9 cellular contexts compared by ENCODE assay signal in genomic region chr3:69761896-69762789, GRCh38. TPM values are rescaled to one million over a fixed set of nuclear protein-coding genes. Genes with fewer than 3 reads are reported as not detected.
DNase-seq lines count a peak whose midpoint lies in the region; ATAC-seq, FAIRE-seq and TF ChIP-seq lines count a peak whose summit lies in the region.
"Had no signal": no experiment of that assay in that cellular context is flagged by ENCODE, and none has a peak within 500 bp of the region (broad histone marks: within the 10 kb centered on the region; RNA-seq: fewer than 3 reads in every experiment).

No MANE protein-coding gene starts in this region.

- H3K4me3 Mint-ChIP-seq in activated naive CD4-positive, alpha-beta T cell treated with anti-CD3 and anti-CD28 coated beads for 36 hours: no peak overlapping the region

- no peak overlapping the region for H2AK5ac ChIP-seq in trophoblast cell (ENCODE audit: low read length)

- H3K36me3 Mint-ChIP-seq in activated naive CD4-positive, alpha-beta T cell treated with anti-CD3 and anti-CD28 coated beads for 36 hours (ENCODE audit: low read depth): no peaks in the 10 kb centered on the region

- H3K23ac ChIP-seq in trophoblast cell (ENCODE audit: low read length): no peak overlapping the region

- TF ChIP-seq RAD21 in K562 (CRISPR knock-in tag; conservative IDR thresholded peaks at IDR 0.05 in 1 of 2, IDR thresholded peaks at IDR 0.05 in 1 of 2): no peak

- no peak overlapping the region for H4K12ac ChIP-seq in trophoblast cell (ENCODE audit: low read depth, low read length)

- POLR2A ChIA-PET in K562 (lab: Yijun Ruan, JAX): interaction anchor here (1.8 kb wide), 1 partner anchor 9 kb away, joined by 12 read pairs; no protein-coding TSS in a partner anchor

- H3K27ac ChIP-seq in K562 (ENCODE audit: extremely low read depth, low read depth, low read length): no peak overlapping the region
- H3K27ac ChIP-seq in trophoblast cell (ENCODE audit: low read depth, low read length): peak overlapping the region; percentile 49

- no peaks in the 10 kb centered on the region; the same call in 1 of the 2 replicates for H4K20me1 ChIP-seq in K562 (replicated peaks; ENCODE audit: control insufficient read depth, insufficient read depth, low read length)

- H3K14ac ChIP-seq in trophoblast cell (ENCODE audit: low read length): no peak overlapping the region

- H3K4me2 ChIP-seq in K562 (ENCODE audit: insufficient read depth, low read length): no peak overlapping the region; the same call in 1 of the 2 replicates
- no peak overlapping the region for H3K4me2 ChIP-seq in trophoblast cell (ENCODE audit: low read length)

- no peaks in the 10 kb centered on the region for H3K9me1 ChIP-seq in K562 (ENCODE audit: control insufficient read depth, insufficient read depth, low read length)

- in situ Hi-C loops in K562 (cut with MboI): no loop called here

- BruUV-seq in K562 (replicated peaks; lab: Mats Ljungman, UMichigan): no TSS peak

- intact Hi-C loops in K562 (cut with micrococcal nuclease): no loop called here
- intact Hi-C loops in activated naive CD4-positive, alpha-beta T cell treated with anti-CD3 and anti-CD28 coated beads for 36 hours (cut with micrococcal nuclease): no loop called here

- peaks cover 8 to 46% of the 10 kb centered on the region in 2 experiments for H3K4me1 ChIP-seq in K562 (replicated peaks in 1 of 2; ENCODE audit: control insufficient read depth in 2 of 2, insufficient read depth in 2 of 2, low read length in 2 of 2)
- H3K4me1 ChIP-seq in trophoblast cell (ENCODE audit: control insufficient read depth in 1 of 2, insufficient read depth in 2 of 2, low read length in 2 of 2): peaks cover 2% of the 10 kb centered on the region in 2 experiments

- peak; percentile 77 for FAIRE-seq in K562 (lab: Jason Lieb, UNC)

- H2BK120ac ChIP-seq in trophoblast cell (ENCODE audit: insufficient read depth, low read length, poor library complexity): no peak overlapping the region

- no peak for TF ChIP-seq CTCF in K562 (IDR thresholded peaks at IDR 0.05 in 2 of 3, conservative IDR thresholded peaks at IDR 0.05 in 1 of 3; ENCODE audit: insufficient read depth in 2 of 3, low read depth in 1 of 3, low read length in 3 of 3)

- no peak for TF ChIP-seq EP300 in K562 (IDR thresholded peaks at IDR 0.05; ENCODE audit: low read length)

- DNase-seq in K562 (ENCODE audit: extremely low read depth in 1 of 4, low spot score in 3 of 4) (no peak), trophoblast cell (peak; percentile 56 to 79), HT-29 (ENCODE audit: low spot score) (no peak), H4 (ENCODE audit: low spot score) (no peak)
- no peak for DNase-seq in activated naive CD4-positive, alpha-beta T cell treated with anti-CD3 and anti-CD28 coated beads for 36 hours
- DNase-seq: dorsolateral prefrontal cortex had no signal

- no peaks in the 10 kb centered on the region for H3K9me3 ChIP-seq in K562 (replicated peaks; ENCODE audit: control insufficient read depth, insufficient read depth, low read depth, low read length)
- H3K9me3 ChIP-seq in trophoblast cell (ENCODE audit: insufficient read depth, low read depth, low read length): no peaks in the 10 kb centered on the region

- H2BK5ac ChIP-seq in trophoblast cell (ENCODE audit: low read depth, low read length, poor library complexity): no peak overlapping the region

- no peak overlapping the region for H3K27ac Mint-ChIP-seq in activated naive CD4-positive, alpha-beta T cell treated with anti-CD3 and anti-CD28 coated beads for 36 hours

- no peak overlapping the region for H4K91ac ChIP-seq in trophoblast cell (ENCODE audit: low read depth, low read length)

- peaks cover 83% of the 10 kb centered on the region for H3K79me2 ChIP-seq in K562 (ENCODE audit: control insufficient read depth, insufficient read depth, low read length)
- H3K79me2 ChIP-seq in trophoblast cell (ENCODE audit: control insufficient read depth, insufficient read depth, low read length, poor library complexity): no peaks in the 10 kb centered on the region

- no peaks in the 10 kb centered on the region for H3K27me3 ChIP-seq in K562 (ENCODE audit: control insufficient read depth in 2 of 2, insufficient read depth in 2 of 2, low read length in 2 of 2)
- H3K27me3 ChIP-seq in trophoblast cell (ENCODE audit: insufficient read depth, low read length): no peaks in the 10 kb centered on the region
- H3K27me3 ChIP-seq: dorsolateral prefrontal cortex had no signal

- H2AFZ ChIP-seq in K562 (ENCODE audit: low read depth, low read length) (no peak overlapping the region), trophoblast cell (ENCODE audit: insufficient read depth, low read length, poor library complexity) (no peak overlapping the region)

- ATAC-seq in GM18502 (IDR thresholded peaks at IDR 0.05; ENCODE audit: poor library complexity, unreplicated experiment): peak; percentile 82
- peak; percentile 60 for ATAC-seq in HG03045 (IDR thresholded peaks at IDR 0.05; ENCODE audit: unreplicated experiment)
- 0 out of 3 replicates have a peak, but pooled peaks have one; percentile 26 for ATAC-seq in K562
- ATAC-seq in HG03571 (IDR thresholded peaks at IDR 0.05; ENCODE audit: unreplicated experiment): no peak

- H3K27me3 Mint-ChIP-seq in activated naive CD4-positive, alpha-beta T cell treated with anti-CD3 and anti-CD28 coated beads for 36 hours (ENCODE audit: low read depth): peaks cover 3% of the 10 kb centered on the region

- CTCF ChIA-PET in K562 (lab: Yijun Ruan, JAX; ENCODE audit: low intra/inter-chr PET ratio): no interaction called here
- CTCF ChIA-PET in activated naive CD4-positive, alpha-beta T cell treated with anti-CD3 and anti-CD28 coated beads for 36 hours (lab: Charles Lee): no interaction called here

- no peak overlapping the region for H3K9ac ChIP-seq in K562 (ENCODE audit: insufficient read depth in 1 of 2, low read depth in 2 of 2, low read length in 2 of 2)
- H3K9ac ChIP-seq in trophoblast cell (ENCODE audit: low read length): no peak overlapping the region

- no peak overlapping the region for H2BK12ac ChIP-seq in trophoblast cell (ENCODE audit: low read length)

- H3K4ac ChIP-seq in trophoblast cell (ENCODE audit: low read depth, low read length): no peak overlapping the region

- no peak overlapping the region for H3K4me3 ChIP-seq in K562
- no peak overlapping the region for H3K4me3 ChIP-seq in trophoblast cell (ENCODE audit: low read depth, low read length)
- H3K4me3 ChIP-seq: dorsolateral prefrontal cortex had no signal

- no peaks in the 10 kb centered on the region for H3K9me3 Mint-ChIP-seq in activated naive CD4-positive, alpha-beta T cell treated with anti-CD3 and anti-CD28 coated beads for 36 hours

- 6% methylated on average over 2 of the region's 2 CpGs for WGBS in K562 (ENCODE audit: insufficient coverage, low coverage, missing lambda C conversion rate)
- WGBS in trophoblast cell (ENCODE audit: extremely low coverage, insufficient coverage, insufficient read length): no CpG with 5 or more reads among the region's 2 CpGs

- no peak overlapping the region for H4K8ac ChIP-seq in trophoblast cell (ENCODE audit: low read depth, low read length)

- no peak for TF ChIP-seq POLR2A in K562 (conservative IDR thresholded peaks at IDR 0.05)

- no peaks in the 10 kb centered on the region for H3K4me1 Mint-ChIP-seq in activated naive CD4-positive, alpha-beta T cell treated with anti-CD3 and anti-CD28 coated beads for 36 hours (ENCODE audit: low read depth)

- H3K36me3 ChIP-seq in K562 (ENCODE audit: control insufficient read depth, insufficient read depth, low read length): no peaks in the 10 kb centered on the region
- no peaks in the 10 kb centered on the region for H3K36me3 ChIP-seq in trophoblast cell (ENCODE audit: control insufficient read depth in 1 of 2, insufficient read depth in 2 of 2, low read length in 2 of 2)

- no peak overlapping the region for H3K18ac ChIP-seq in trophoblast cell (ENCODE audit: low read length)

- H3K79me1 ChIP-seq in trophoblast cell (ENCODE audit: low read length): peaks cover 4% of the 10 kb centered on the region

TF ChIP-seq in K562, 482 proteins besides CTCF, POLR2A, EP300 and RAD21 (continues in another document):
- TF ChIP-seq CEBPG (CRISPR knock-in tag; IDR thresholded peaks at IDR 0.05) (no peak), CEBPG (tag; conservative IDR thresholded peaks at IDR 0.05 in 1 of 2, IDR thresholded peaks at IDR 0.05 in 1 of 2) (0 out of 4 replicates have a peak, but pooled peaks of 1 of the 2 experiments have one; percentile 14), MEIS2 (IDR thresholded peaks at IDR 0.05; ENCODE audit: partially characterized antibody) (peak; percentile 5)

RNA-seq across cellular contexts. Expression of gene MITF, which starts 22.9 kb away (rescaled TPM):
- total RNA-seq in K562 (2011; cell fraction: chromatin; rRNA removed; ENCODE audit: low replicate concordance): 14.1 and 25.5 TPM in 2 replicates
- total RNA-seq in K562 (2011; cell fraction: nucleolus; rRNA removed): 10.0 and 11.2 TPM in 2 replicates
- total RNA-seq in K562 (2011; cell fraction: nucleoplasm; rRNA removed): 19.1 and 23.1 TPM in 2 replicates
- 11.5 and 17.6 TPM in 2 replicates for total RNA-seq in K562 (2014; rRNA removed)
- total RNA-seq in K562 (2014; rRNA removed; fragmentation: Illumina TruSeq; extraction: Trizol): 11.1 and 13.5 TPM in 2 replicates
- 13.4 and 14.2 TPM in 2 replicates for total RNA-seq in K562 (2015; rRNA removed; fragmentation: Illumina TruSeq; extraction: Trizol)
- 14.6 and 16.5 TPM in 2 replicates for total RNA-seq in K562 (2021)
- polyA plus RNA-seq in K562 (2011; rRNA removed): 9.7 and 10.1 TPM in 2 replicates
- 9.3 and 11.5 TPM in 2 replicates for polyA plus RNA-seq in K562 (2011; cell fraction: cytosol; rRNA removed)
- polyA plus RNA-seq in K562 (2011; cell fraction: nucleus; rRNA removed): 11.0 and 11.4 TPM in 2 replicates
- 7.4 and 9.4 TPM in 2 replicates for polyA plus RNA-seq in K562 (2012)
- polyA plus RNA-seq in K562 (2014; fragmentation: Illumina TruSeq; extraction: Trizol): 10.7 and 14.9 TPM in 2 replicates
- polyA plus RNA-seq in K562 (2014; fragmentation: Nextera tagmentation; extraction: Ambion mirVana): 1 to 10 TPM; 5.6 to 9.0 TPM
- polyA plus RNA-seq in K562 (2014; rRNA removed): 8.4 and 8.7 TPM in 2 replicates
- polyA minus RNA-seq in K562 (2011; rRNA and poly(A)+ RNA removed): 32.4 and 33.9 TPM in 2 replicates
- polyA minus RNA-seq in K562 (2011; cell fraction: cytosol; rRNA and poly(A)+ RNA removed): 11.4 and 11.9 TPM in 2 replicates
- 21.8 and 42.0 TPM in 2 replicates for polyA minus RNA-seq in K562 (2011; cell fraction: nucleus; rRNA and poly(A)+ RNA removed)
- 2.6 and 2.8 TPM in 2 replicates for polyA plus RNA-seq in trophoblast cell (2013)
- total RNA-seq in HT-29 (2014; rRNA removed; shearing (Covaris generic)): 0.08 TPM in 1 of 2 replicates, not detected in the other
- total RNA-seq in H4 (2014; rRNA removed; shearing (Covaris generic)): 5.1 and 5.8 TPM in 2 replicates
- not detected for total RNA-seq in activated naive CD4-positive, alpha-beta T cell treated with anti-CD3 and anti-CD28 coated beads for 36 hours

Comparison
In these comparisons a context has a peak if more than half of its experiments do, and no peak if none do; other contexts are left out.
1. DNase-seq: peak in trophoblast cell (2 of 2); none in K562 (0 of 4), HT-29 (single experiment), H4 (single experiment) and activated naive CD4-positive, alpha-beta T cell treated with anti-CD3 and anti-CD28 coated beads for 36 hours (single experiment).